Comparison of ENCODE assay signal across 1 cellular context in the genomic region with DNA sequence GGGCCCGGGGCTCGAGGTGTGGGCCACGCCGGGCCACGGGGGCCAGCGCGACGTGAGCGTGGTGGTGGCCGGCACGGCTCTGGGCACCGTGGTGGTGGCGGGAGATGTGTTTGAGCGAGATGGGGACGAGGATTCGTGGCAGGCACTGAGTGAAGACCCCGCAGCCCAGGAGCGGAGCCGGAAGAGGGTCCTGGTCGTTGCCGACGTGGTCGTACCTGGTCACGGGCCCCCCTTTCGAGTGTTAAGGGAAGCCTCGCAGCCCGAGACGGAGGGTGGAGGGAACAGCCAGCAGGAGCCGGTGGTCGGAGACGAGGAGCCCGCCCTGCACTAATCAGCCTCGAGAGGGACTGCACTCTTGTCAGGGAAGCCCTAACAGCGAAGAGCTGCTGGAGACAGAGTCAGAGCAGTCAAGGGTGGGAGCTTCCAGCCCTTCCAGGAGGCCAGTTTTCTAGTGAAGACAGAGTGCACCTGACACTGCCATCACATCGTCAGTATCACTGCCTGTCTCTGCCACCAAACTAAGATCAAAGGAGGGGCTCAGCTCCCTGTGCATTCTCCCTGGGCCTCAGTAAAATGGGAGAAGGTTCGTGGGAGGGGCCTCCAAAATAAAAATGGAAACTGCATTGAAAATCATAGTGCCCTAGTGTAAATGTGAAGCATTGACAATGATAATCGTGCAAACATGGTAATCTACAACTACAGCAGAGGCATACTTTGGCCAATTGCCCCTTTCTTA.
TF ChIP-seq lines count a peak whose summit lies in the region.

No MANE protein-coding gene starts in this region.

TF ChIP-seq in endothelial cell of umbilical vein, 7 proteins besides CTCF, POLR2A, EP300 and RAD21:
- TF ChIP-seq GATA2 (IDR thresholded peaks at IDR 0.05; ENCODE audit: insufficient read depth, insufficient read length, low read depth, low read length) (no peak), MYC (IDR thresholded peaks at IDR 0.05; ENCODE audit: low read depth, low read length) (no peak), POLR2AphosphoS5 (IDR thresholded peaks at IDR 0.05; ENCODE audit: insufficient read depth, low read depth, low read length) (no peak), FOS (IDR thresholded peaks at IDR 0.05; ENCODE audit: borderline replicate concordance, insufficient read depth, low read length) (no peak), EZH2 (IDR thresholded peaks at IDR 0.05; ENCODE audit: borderline replicate concordance, low read depth, low read length, severe bottlenecking) (no peak), JUN (IDR thresholded peaks at IDR 0.05; ENCODE audit: borderline replicate concordance, insufficient read depth, insufficient read length, low read depth) (no peak)
- TF ChIP-seq, protein P1, sequence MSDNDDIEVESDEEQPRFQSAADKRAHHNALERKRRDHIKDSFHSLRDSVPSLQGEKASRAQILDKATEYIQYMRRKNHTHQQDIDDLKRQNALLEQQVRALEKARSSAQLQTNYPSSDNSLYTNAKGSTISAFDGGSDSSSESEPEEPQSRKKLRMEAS (IDR thresholded peaks at IDR 0.05; ENCODE audit: insufficient read depth, insufficient read length) = no peak
